ENCODE assay signal across 9 cellular contexts in genomic region chr4:89305712-89306437, GRCh38. TPM values are rescaled to one million over a fixed set of nuclear protein-coding genes. Genes with fewer than 3 reads are reported as not detected.
A peak's percentile ranks its signal among the peaks of the same experiment; 100 is the strongest.
DNase-seq lines count a peak whose midpoint lies in the region; ATAC-seq, FAIRE-seq and TF ChIP-seq lines count a peak whose summit lies in the region.
"Had no signal": no experiment of that assay in that cellular context is flagged by ENCODE, and none has a peak within 500 bp of the region (broad histone marks: within the 10 kb centered on the region; RNA-seq: fewer than 3 reads in every experiment).

No MANE protein-coding gene starts in this region.

- no peak for TF ChIP-seq EP300 in HepG2 (IDR thresholded peaks at IDR 0.05; ENCODE audit: low read depth in 2 of 2, low read length in 2 of 2)
- TF ChIP-seq EP300 in HepG2 (CRISPR knock-in tag; IDR thresholded peaks at IDR 0.05; ENCODE audit: borderline replicate concordance): no peak

- DNase-seq in HepG2 (ENCODE audit: low spot score) (no peak), adipocyte (ENCODE audit: low read depth) (peak; percentile 41), kidney glomerular epithelial cell (lab: John Stamatoyannopoulos, UW) (peak; percentile 29), vagina (ENCODE audit: extremely low spot score in 2 of 2) (no peak), lower leg skin (ENCODE audit: low spot score in 2 of 2) (no peak), T-helper 9 cell (no peak), putamen (ENCODE audit: low spot score) (no peak)
- DNase-seq: posterior cingulate gyrus had no signal

- H3K4me1 ChIP-seq in liver (ENCODE audit: control insufficient read depth in 4 of 4, insufficient read depth in 4 of 4, low read length in 3 of 4) (peaks cover 0 to 24% (median 7%) of the 10 kb centered on the region in 4 donors), HepG2 (ENCODE audit: insufficient read depth, low read length) (no peaks in the 10 kb centered on the region), adipocyte (ENCODE audit: control insufficient read depth, insufficient read depth, low read length) (peaks cover 25% of the 10 kb centered on the region), vagina (peaks cover 17% of the 10 kb centered on the region)

- H3K4me2 ChIP-seq in HepG2 (ENCODE audit: low read depth, low read length): no peak overlapping the region

- TF ChIP-seq CTCF in liver (IDR thresholded peaks at IDR 0.05; ENCODE audit: low read depth, low read length, missing input control) (no peak), HepG2 (CRISPR knock-in tag; IDR thresholded peaks at IDR 0.05) (no peak), vagina (IDR thresholded peaks at IDR 0.05) (no peak), lower leg skin (IDR thresholded peaks at IDR 0.05) (no peak)

- TF ChIP-seq RAD21 in liver (IDR thresholded peaks at IDR 0.05) (no peak), HepG2 (CRISPR knock-in tag; IDR thresholded peaks at IDR 0.05) (no peak)

- H3K36me3 ChIP-seq in liver (ENCODE audit: control insufficient read depth in 4 of 4, insufficient read depth in 3 of 4, low read depth in 1 of 4, low read length in 3 of 4) (no peaks in the 10 kb centered on the region), HepG2 (replicated peaks in 1 of 2; ENCODE audit: control insufficient read depth in 1 of 2, insufficient read depth in 2 of 2, low read length in 2 of 2) (no peaks in the 10 kb centered on the region), adipocyte (ENCODE audit: control insufficient read depth, insufficient read depth, low read length, severe bottlenecking) (no peaks in the 10 kb centered on the region), vagina (no peaks in the 10 kb centered on the region)

- TF ChIP-seq POLR2A in HepG2 (IDR thresholded peaks at IDR 0.05; ENCODE audit: insufficient read depth in 1 of 2, low read depth in 2 of 2, low read length in 2 of 2) (no peak), vagina (IDR thresholded peaks at IDR 0.05) (no peak), lower leg skin (IDR thresholded peaks at IDR 0.05) (no peak)

- no peak for ATAC-seq in HepG2

- no TSS peak for BruUV-seq in HepG2 (replicated peaks; lab: Mats Ljungman, UMichigan)

- no peaks in the 10 kb centered on the region for H4K20me1 ChIP-seq in HepG2 (ENCODE audit: insufficient read depth, low read length)

- H3K9me3 ChIP-seq in liver (ENCODE audit: control insufficient read depth in 4 of 4, low read length in 3 of 4): no peaks in the 10 kb centered on the region
- H3K9me3 ChIP-seq in HepG2 (ENCODE audit: low read length): no peaks in the 10 kb centered on the region
- H3K9me3 ChIP-seq in adipocyte (ENCODE audit: control insufficient read depth, low read length): no peaks in the 10 kb centered on the region
- no peaks in the 10 kb centered on the region for H3K9me3 ChIP-seq in vagina

- in situ Hi-C loops in HepG2 (cut with HindIII; ENCODE audit: extremely low pct_ligation_motif_present, low pct_unique_long_range_greater_than_20kb): no loop called here

- no peak for FAIRE-seq in HepG2 (lab: Jason Lieb, UNC)

- H3K27me3 ChIP-seq in liver (ENCODE audit: control insufficient read depth in 4 of 4, insufficient read depth in 4 of 4, low read length in 3 of 4) (no peaks in the 10 kb centered on the region), HepG2 (ENCODE audit: control insufficient read depth in 1 of 2, insufficient read depth in 2 of 2, low read length in 2 of 2) (peaks cover 0 to 23% of the 10 kb centered on the region in 2 experiments; a peak in 3 of 5 replicates), adipocyte (replicated peaks; ENCODE audit: control insufficient read depth, insufficient read depth, low read length) (peaks cover 5% of the 10 kb centered on the region), vagina (no peaks in the 10 kb centered on the region)

- intact Hi-C loops in HepG2 (cut with micrococcal nuclease; ENCODE audit: unreplicated experiment) (no loop called here), vagina (cut with DNase I) (no loop called here), lower leg skin (cut with DNase I; ENCODE audit: low total_unique reads) (no loop called here)

- H2AFZ ChIP-seq in HepG2 (ENCODE audit: low read length): no peak overlapping the region

- H3K4me3 ChIP-seq in liver (ENCODE audit: low read depth in 1 of 3, low read length in 3 of 3) (peak overlapping the region in 2 of 3 donors; percentile 54 to 66), HepG2 (replicated peaks in 1 of 3; ENCODE audit: insufficient read depth in 1 of 3, low read depth in 2 of 3, low read length in 3 of 3) (no peak overlapping the region), adipocyte (ENCODE audit: low read length) (no peak overlapping the region), vagina (peak overlapping the region; percentile 8 to 64), lower leg skin (ENCODE audit: low read depth, poor library complexity, severe bottlenecking) (no peak overlapping the region)

- CTCF ChIA-PET in HepG2 (lab: Yijun Ruan, JAX; ENCODE audit: low intra/inter-chr PET ratio, low total read pairs): no interaction called here

- peak overlapping the region; percentile 14 to 52 for H3K27ac ChIP-seq in liver (ENCODE audit: low read depth in 1 of 2, low read length in 2 of 2)
- no peak overlapping the region for H3K27ac ChIP-seq in HepG2 (ENCODE audit: extremely low read length, insufficient read depth, low read length)
- peak overlapping the region; percentile 63 for H3K27ac ChIP-seq in vagina

- peak overlapping the region in 1 of 2 donors; percentile 87 for H3K9ac ChIP-seq in liver (ENCODE audit: low read depth in 1 of 2, low read length in 2 of 2)
- H3K9ac ChIP-seq in HepG2 (ENCODE audit: insufficient read depth, low read depth, low read length): no peak overlapping the region
- no peak overlapping the region for H3K9ac ChIP-seq in adipocyte (ENCODE audit: low read length)

- no peaks in the 10 kb centered on the region for H3K79me2 ChIP-seq in HepG2 (ENCODE audit: insufficient read depth, low read length)

- POLR2A ChIA-PET in HepG2 (lab: Yijun Ruan, JAX): no interaction called here

- WGBS in liver: 39% methylated on average over 8 of the region's 8 CpGs
- WGBS in HepG2 (ENCODE audit: low lambda C conversion rate): 12% methylated on average over 8 of the region's 8 CpGs
- 71 to 75% methylated on average over 8 of the region's 8 CpGs for WGBS in lower leg skin, 2 donors

TF ChIP-seq in liver, 16 proteins besides CTCF, POLR2A, EP300 and RAD21 (continues in another document):
- TF ChIP-seq HNF4A (conservative IDR thresholded peaks at IDR 0.05) (peak; percentile 13 to 22), JUND (IDR thresholded peaks at IDR 0.05) (peak in 1 of 2 donors; percentile 14), RXRA (IDR thresholded peaks at IDR 0.05) (no peak), TAF1 (conservative IDR thresholded peaks at IDR 0.05) (no peak)

TF ChIP-seq in HepG2, 621 proteins besides CTCF, POLR2A, EP300 and RAD21 (continues in another document):
- no peak for TF ChIP-seq ZBTB42 (CRISPR knock-in tag; IDR thresholded peaks at IDR 0.05)
- TF ChIP-seq ZNF691 (CRISPR knock-in tag; IDR thresholded peaks at IDR 0.05; ENCODE audit: borderline replicate concordance, low read depth): no peak
- TF ChIP-seq HDAC2 (CRISPR knock-in tag; IDR thresholded peaks at IDR 0.05): no peak
- TF ChIP-seq AGO1 (IDR thresholded peaks at IDR 0.05; ENCODE audit: low read depth, low read length, poor library complexity, severe bottlenecking): no peak
- TF ChIP-seq TOPORS (CRISPR knock-in tag; IDR thresholded peaks at IDR 0.05): no peak
- TF ChIP-seq ZSCAN22 (CRISPR knock-in tag; IDR thresholded peaks at IDR 0.05): no peak
- no peak for TF ChIP-seq ZNF780A (CRISPR knock-in tag; IDR thresholded peaks at IDR 0.05)
- TF ChIP-seq ONECUT2 (CRISPR knock-in tag; IDR thresholded peaks at IDR 0.05): no peak
- TF ChIP-seq SIX4 (CRISPR knock-in tag; IDR thresholded peaks at IDR 0.05): no peak
- no peak for TF ChIP-seq TEF (CRISPR knock-in tag; IDR thresholded peaks at IDR 0.05)

RNA-seq across cellular contexts. Expression of gene GPRIN3, which starts 1.7 kb away (rescaled TPM):
- total RNA-seq in liver (1 to 10 TPM; 1.4 to 1.5 TPM), HepG2 (2016; rRNA removed; fragmentation: Illumina TruSeq; extraction: Trizol) (not detected in 2 replicates), vagina (6.1 TPM), lower leg skin (1 to 10 TPM; 1.5 to 3.3 (median 1.8) TPM)
- polyA plus RNA-seq in liver (under 1 TPM; 0.25 to 0.44 TPM), HepG2 (2011; rRNA removed) (not detected in 2 replicates)
- not detected in 2 replicates for total RNA-seq in HepG2 (2016; cell fraction: cytosol; rRNA removed; fragmentation: Illumina TruSeq; extraction: Trizol; ENCODE audit: low read depth)
- not detected in 2 replicates for total RNA-seq in HepG2 (2016; cell fraction: insoluble cytoplasmic fraction; rRNA removed; fragmentation: Illumina TruSeq; extraction: Trizol)
- total RNA-seq in HepG2 (2016; cell fraction: membrane; rRNA removed; fragmentation: Illumina TruSeq; extraction: Trizol): not detected in 2 replicates
- total RNA-seq in HepG2 (2016; cell fraction: nucleus; rRNA removed; fragmentation: Illumina TruSeq; extraction: Trizol): not detected in 2 replicates
- not detected in 2 replicates for polyA plus RNA-seq in HepG2 (2011; cell fraction: cytosol; rRNA removed)
- not detected in 2 replicates for polyA plus RNA-seq in HepG2 (2011; cell fraction: nucleus; rRNA removed)
- polyA plus RNA-seq in HepG2 (2012): not detected in 2 replicates
- polyA plus RNA-seq in HepG2 (2016; cell fraction: cytosol; fragmentation: Illumina TruSeq; extraction: Trizol; ENCODE audit: low read depth): not detected in 2 replicates
- polyA plus RNA-seq in HepG2 (2016; cell fraction: insoluble cytoplasmic fraction; fragmentation: Illumina TruSeq; extraction: Trizol; ENCODE audit: low read depth): not detected in 2 replicates
- polyA plus RNA-seq in HepG2 (2016; cell fraction: membrane; fragmentation: Illumina TruSeq; extraction: Trizol; ENCODE audit: low read depth): not detected in 2 replicates
- not detected in 2 replicates for polyA plus RNA-seq in HepG2 (2016; cell fraction: nucleus; fragmentation: Illumina TruSeq; extraction: Trizol; ENCODE audit: insufficient read depth, low read depth)
- not detected in 2 replicates for polyA minus RNA-seq in HepG2 (2011; rRNA and poly(A)+ RNA removed; ENCODE audit: low replicate concordance)
- polyA minus RNA-seq in HepG2 (2011; cell fraction: cytosol; rRNA and poly(A)+ RNA removed): not detected in 2 replicates
- not detected in 2 replicates for polyA minus RNA-seq in HepG2 (2011; cell fraction: nucleus; rRNA and poly(A)+ RNA removed)

Comparison
In these comparisons a context has a peak if more than half of its experiments do, and no peak if none do; other contexts are left out.
1. H3K4me3 ChIP-seq: peak in liver (2 of 3) and vagina (2 of 2); none in HepG2 (0 of 3), adipocyte (single experiment) and lower leg skin (single experiment).
2. DNase-seq: peak in adipocyte (single experiment) and kidney glomerular epithelial cell (single experiment); none in HepG2 (single experiment), vagina (0 of 2), lower leg skin (0 of 2), T-helper 9 cell (single experiment) and putamen (single experiment).